In genomic region chr7:130207642-130208041, GRCh38 we compare ENCODE assay signal across 15 cellular contexts. TPM values are rescaled to one million over a fixed set of nuclear protein-coding genes. Genes with fewer than 3 reads are reported as not detected.
DNase-seq lines count a peak whose midpoint lies in the region; ATAC-seq and TF ChIP-seq lines count a peak whose summit lies in the region.
"Had no signal": no experiment of that assay in that cellular context is flagged by ENCODE, and none has a peak within 500 bp of the region (broad histone marks: within the 10 kb centered on the region; RNA-seq: fewer than 3 reads in every experiment).

TSS of gene SSMEM1 (plus strand) at chr7:130207860. CDS start at chr7:130207911, 51 bp downstream.

- no peak within 1 kb of the TSS for H3K4me3 Mint-ChIP-seq in MCF 10A (ENCODE audit: unreplicated experiment)

- ATAC-seq in foreskin keratinocyte: peak; percentile 57
- no peak for ATAC-seq in HG03469 (IDR thresholded peaks at IDR 0.05; ENCODE audit: unreplicated experiment)
- no peak for ATAC-seq in stimulated activated naive CD8-positive, alpha-beta T cell treated with anti-CD3 and anti-CD28 coated beads, Interleukin-15, Interleukin-2, amounts not matched to agents 100 U/mL and 50 U/mL, for 24 hours
- ATAC-seq: stimulated activated memory B cell treated with anti-CD40 and anti-IgM and Interleukin-4, amounts not matched to agents 10 μg/mL and 1 μg/mL and 100 μg/mL, for 72 hours had no signal

- DNase-seq in MCF 10A (ENCODE audit: unreplicated experiment) (peak; percentile 41), breast epithelium (ENCODE audit: low spot score in 2 of 2) (no peak), SK-N-MC (ENCODE audit: low read depth, low spot score) (no peak), foreskin keratinocyte (peak; percentile 33 to 79), T-helper 9 cell (no peak)
- DNase-seq in stimulated activated naive CD8-positive, alpha-beta T cell treated with anti-CD3 and anti-CD28 coated beads, Interleukin-15, Interleukin-2, amounts not matched to agents 100 U/mL and 50 U/mL, for 24 hours: no peak
- DNase-seq in activated CD4-positive, CD25-positive, alpha-beta regulatory T cell treated with anti-CD3 and anti-CD28 coated beads, Interleukin-2, amount 50 U/mL, for 72 hours: no peak
- DNase-seq: NCI-H2029 treated with DMSO at 0.1 percent for 48 hours; stimulated activated CD4-positive, alpha-beta T cell treated with anti-CD3 and anti-CD28 coated beads, Interleukin-12 subunit alpha, Interleukin-12 subunit beta, amount 100 ng/mL, for 4 hours had no signal

- H3K9ac ChIP-seq in SK-N-MC (ENCODE audit: insufficient read length): no peak within 1 kb of the TSS
- H3K9ac ChIP-seq: BLaER1 had no signal

- intact Hi-C loops in MCF 10A (cut with micrococcal nuclease): loop anchor here (10.0 kb wide), 1 partner anchor 147 kb away; no protein-coding TSS in a partner anchor
- intact Hi-C loops in breast epithelium (cut with DNase I; ENCODE audit: low total_unique reads): no loop called here

- H3K36me3 ChIP-seq in breast epithelium (no peaks in the 10 kb centered on the region), SK-N-MC (ENCODE audit: insufficient read depth, low read length) (peaks cover 15% of the 10 kb centered on the region)
- H3K36me3 ChIP-seq: cardiac muscle cell had no signal

- H3K4me1 ChIP-seq in breast epithelium (peaks cover 5 to 9% of the 10 kb centered on the region in 2 donors), foreskin keratinocyte (peaks cover 6% of the 10 kb centered on the region)

- POLR2A ChIA-PET in MCF 10A (lab: Yijun Ruan, JAX): no interaction called here

- peaks cover 21% of the 10 kb centered on the region for H3K36me3 Mint-ChIP-seq in MCF 10A (ENCODE audit: insufficient read depth, unreplicated experiment)

- H3K27me3 ChIP-seq in breast epithelium (no peaks in the 10 kb centered on the region), foreskin keratinocyte (no peaks in the 10 kb centered on the region)
- H3K27me3 ChIP-seq: BLaER1, cardiac muscle cell had no signal

- TF ChIP-seq CTCF in MCF 10A (IDR thresholded peaks at IDR 0.05; ENCODE audit: unreplicated experiment) (no peak), breast epithelium (IDR thresholded peaks at IDR 0.05) (no peak), foreskin keratinocyte (conservative IDR thresholded peaks at IDR 0.05) (no peak)

- H3K27me3 Mint-ChIP-seq in MCF 10A (ENCODE audit: insufficient read depth, unreplicated experiment): no peaks in the 10 kb centered on the region

- H3K27ac Mint-ChIP-seq in MCF 10A (ENCODE audit: low read depth, unreplicated experiment): peak within 1 kb of the TSS; percentile 37

- H3K4me3 ChIP-seq in breast epithelium (no peak within 1 kb of the TSS), SK-N-MC (no peak within 1 kb of the TSS)
- H3K4me3 ChIP-seq: BLaER1, cardiac muscle cell had no signal

- H3K9me3 ChIP-seq in breast epithelium (no peaks in the 10 kb centered on the region), SK-N-MC (ENCODE audit: low read depth, low read length) (no peaks in the 10 kb centered on the region)
- H3K9me3 ChIP-seq: BLaER1 had no signal

- BruUV-seq in MCF 10A (replicated peaks; lab: Mats Ljungman, UMichigan): no TSS peak

- H3K4me1 Mint-ChIP-seq in MCF 10A (ENCODE audit: insufficient read depth, unreplicated experiment): peaks cover 12% of the 10 kb centered on the region

- CTCF ChIA-PET in MCF 10A (lab: Yijun Ruan, JAX): no interaction called here

- no peak within 1 kb of the TSS for H3K27ac ChIP-seq in breast epithelium
- peak within 1 kb of the TSS; percentile 48; the same call in 1 of the 2 replicates for H3K27ac ChIP-seq in SK-N-MC
- H3K27ac ChIP-seq in foreskin keratinocyte: no peak within 1 kb of the TSS
- H3K27ac ChIP-seq: BLaER1, cardiac muscle cell had no signal

- H3K9me3 Mint-ChIP-seq in MCF 10A (ENCODE audit: unreplicated experiment): no peaks in the 10 kb centered on the region
- H3K9me3 Mint-ChIP-seq: stimulated activated memory B cell treated with anti-CD40 and anti-IgM and Interleukin-4, amounts not matched to agents 10 μg/mL and 1 μg/mL and 100 μg/mL, for 72 hours had no signal

- TF ChIP-seq POLR2A in breast epithelium (IDR thresholded peaks at IDR 0.05): no peak

RNA-seq across cellular contexts. Expression of gene SSMEM1, which starts in this region (rescaled TPM):
- total RNA-seq in MCF 10A (2022) (not detected in 2 replicates), breast epithelium (not detected), foreskin keratinocyte (not detected in 2 replicates)
- not detected in 2 replicates for polyA plus RNA-seq in foreskin keratinocyte
- total RNA-seq: cardiac muscle cell, glomerular endothelial cell, mononuclear cell had no signal
- polyA plus RNA-seq: cardiac muscle cell had no signal

Comparison
In these comparisons a context has a peak if more than half of its experiments do, and no peak if none do; other contexts are left out.
1. Peak in DNase-seq in MCF 10A; RNA of the gene not detected or under 1 TPM.
2. Peak in DNase-seq and ATAC-seq in foreskin keratinocyte; RNA of the gene not detected or under 1 TPM.